18 cellular contexts compared by ENCODE assay signal in the genomic region with DNA sequence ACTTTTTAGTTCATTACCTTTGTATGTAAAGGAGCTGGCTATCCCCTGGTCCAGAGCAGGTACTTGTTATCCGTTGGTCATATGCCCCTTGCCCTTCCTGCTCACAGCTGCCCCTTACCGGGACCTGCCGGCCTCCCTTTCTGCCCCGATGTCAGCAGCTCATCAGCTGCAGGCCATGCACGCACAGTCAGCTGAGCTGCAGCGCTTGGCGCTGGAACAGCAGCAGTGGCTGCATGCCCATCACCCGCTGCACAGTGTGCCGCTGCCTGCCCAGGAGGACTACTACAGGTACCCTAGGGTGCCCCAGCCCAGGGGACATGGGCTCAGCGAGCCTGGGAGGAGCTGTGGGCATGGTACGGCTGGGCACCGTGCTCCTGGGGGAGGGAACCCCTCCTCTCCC. TPM values are rescaled to one million over a fixed set of nuclear protein-coding genes. Genes with fewer than 3 reads are reported as not detected.
DNase-seq lines count a peak whose midpoint lies in the region; ATAC-seq and TF ChIP-seq lines count a peak whose summit lies in the region.
"Had no signal": no experiment of that assay in that cellular context is flagged by ENCODE, and none has a peak within 500 bp of the region (broad histone marks: within the 10 kb centered on the region; RNA-seq: fewer than 3 reads in every experiment).

No MANE protein-coding gene starts in this region.

- peaks cover 17% of the 10 kb centered on the region for H3K4me1 ChIP-seq in HEK293 (ENCODE audit: control insufficient read depth, insufficient read depth, low read length)
- peaks cover 36% of the 10 kb centered on the region for H3K4me1 ChIP-seq in psoas muscle
- H3K4me1 ChIP-seq in BE2C: peaks cover 12% of the 10 kb centered on the region

- POLR2A ChIA-PET in HEK293 (lab: Yijun Ruan, JAX): interaction anchor here (0.7 to 3.0 kb wide), 3 partner anchors 16 to 72 kb away, joined by 3 to 18 read pairs (median 3); no protein-coding TSS in a partner anchor

- H3K4me3 Mint-ChIP-seq in T-helper 2 cell treated with Interferon-gamma antibody and Interleukin-4, amounts not matched to agents 5 μg/mL and 100 μg/mL, for 36 hours: no peak overlapping the region
- H3K4me3 Mint-ChIP-seq: immature natural killer cell had no signal

- H3K36me3 Mint-ChIP-seq in T-helper 2 cell treated with Interferon-gamma antibody and Interleukin-4, amounts not matched to agents 5 μg/mL and 100 μg/mL, for 36 hours (ENCODE audit: low read depth): peaks cover 14% of the 10 kb centered on the region
- H3K36me3 Mint-ChIP-seq: immature natural killer cell had no signal

- peak overlapping the region; percentile 11 for H3K27ac Mint-ChIP-seq in T-helper 2 cell treated with Interferon-gamma antibody and Interleukin-4, amounts not matched to agents 5 μg/mL and 100 μg/mL, for 36 hours

- CTCF ChIA-PET in HEK293 (lab: Yijun Ruan, JAX): interaction anchor here (0.6 to 2.5 kb wide), 4 partner anchors 17 to 172 kb away, joined by 3 to 10 read pairs (median 6); a partner anchor contains a TSS

- ATAC-seq in psoas muscle: no peak
- no peak for ATAC-seq in GM18498 (IDR thresholded peaks at IDR 0.05; ENCODE audit: unreplicated experiment)
- ATAC-seq: upper lobe of right lung had no signal

- peaks cover 16 to 47% of the 10 kb centered on the region in 2 experiments; a peak in 2 of 3 replicates for H3K36me3 ChIP-seq in HEK293 (ENCODE audit: control insufficient read depth in 2 of 2, insufficient read depth in 1 of 2, low read length in 2 of 2)
- H3K36me3 ChIP-seq in psoas muscle (ENCODE audit: insufficient read depth in 1 of 2, low read depth in 1 of 2): peaks cover 0 to 38% of the 10 kb centered on the region in 2 donors
- H3K36me3 ChIP-seq in BE2C: peaks cover 13% of the 10 kb centered on the region

- H3K27me3 ChIP-seq in dorsolateral prefrontal cortex: no peaks in the 10 kb centered on the region
- H3K27me3 ChIP-seq in psoas muscle (ENCODE audit: insufficient read depth in 3 of 3, low read length in 2 of 3): no peaks in the 10 kb centered on the region
- no peaks in the 10 kb centered on the region for H3K27me3 ChIP-seq in BE2C
- H3K27me3 ChIP-seq: SJCRH30, upper lobe of right lung had no signal

- H3K4me1 Mint-ChIP-seq in T-helper 2 cell treated with Interferon-gamma antibody and Interleukin-4, amounts not matched to agents 5 μg/mL and 100 μg/mL, for 36 hours (ENCODE audit: low read depth): peaks cover 40% of the 10 kb centered on the region

- TF ChIP-seq CTCF in HEK293 (tag by site-specific recombination; IDR thresholded peaks at IDR 0.05) (no peak), dorsolateral prefrontal cortex (IDR thresholded peaks at IDR 0.05 in 54 of 56, conservative IDR thresholded peaks at IDR 0.05 in 2 of 56; ENCODE audit: low read depth in 1 of 56, partially characterized antibody in 56 of 56) (no peak), psoas muscle (IDR thresholded peaks at IDR 0.05) (no peak), BE2C (IDR thresholded peaks at IDR 0.05; ENCODE audit: low read depth, low read length) (no peak)

- H3K9me3 Mint-ChIP-seq in T-helper 2 cell treated with Interferon-gamma antibody and Interleukin-4, amounts not matched to agents 5 μg/mL and 100 μg/mL, for 36 hours: no peaks in the 10 kb centered on the region
- H3K9me3 Mint-ChIP-seq: immature natural killer cell had no signal

- H3K27me3 Mint-ChIP-seq in T-helper 2 cell treated with Interferon-gamma antibody and Interleukin-4, amounts not matched to agents 5 μg/mL and 100 μg/mL, for 36 hours (ENCODE audit: low read depth): no peaks in the 10 kb centered on the region

- H3K4me3 ChIP-seq in HEK293 (ENCODE audit: low read depth, low read length) (no peak overlapping the region), dorsolateral prefrontal cortex (peak overlapping the region in 1 of 59 donors; percentile 24), psoas muscle (no peak overlapping the region), BE2C (ENCODE audit: low read depth, low read length) (no peak overlapping the region)
- H3K4me3 ChIP-seq: SJCRH30, upper lobe of right lung had no signal

- H3K9me3 ChIP-seq in HEK293 (ENCODE audit: control insufficient read depth, insufficient read depth, low read depth, low read length): no peaks in the 10 kb centered on the region
- H3K9me3 ChIP-seq in psoas muscle: no peaks in the 10 kb centered on the region
- no peaks in the 10 kb centered on the region for H3K9me3 ChIP-seq in BE2C
- H3K9me3 ChIP-seq: SJCRH30, upper lobe of right lung had no signal

- 80 to 87% (median 82%) methylated on average over 12 of the region's 12 CpGs for WGBS in psoas muscle, 3 donors

- DNase-seq in T-helper 2 cell treated with Interferon-gamma antibody and Interleukin-4, amounts not matched to agents 5 μg/mL and 100 μg/mL, for 36 hours (ENCODE audit: low spot score): no peak
- DNase-seq in T-helper 2 cell (no peak), dorsolateral prefrontal cortex (no peak), psoas muscle (peak; percentile 18 to 61), BE2C (no peak), medulla oblongata (ENCODE audit: extremely low spot score) (no peak)
- DNase-seq: activated gamma-delta T cell, caudate nucleus, GF-D8, immature natural killer cell, IMR-90, SJCRH30, upper lobe of right lung had no signal

- intact Hi-C loops in dorsolateral prefrontal cortex (cut with DNase I) (loop anchor here in 1 of 2 donors (5.0 to 10.0 kb wide), 3 partner anchors 151 to 704 kb away; a partner anchor contains a TSS), psoas muscle (cut with DNase I) (no loop called here)

- H3K27ac ChIP-seq in HEK293 (ENCODE audit: extremely low read depth, low read depth, low read length) (no peak overlapping the region), dorsolateral prefrontal cortex (peak overlapping the region in 50 of 59 donors; percentile 3 to 100 (median 70)), psoas muscle (no peak overlapping the region)
- H3K27ac ChIP-seq: SJCRH30, upper lobe of right lung had no signal

TF ChIP-seq in HEK293, 187 proteins besides CTCF, POLR2A, EP300 and RAD21:
- TF ChIP-seq ZBTB17 (tag by site-specific recombination; IDR thresholded peaks at IDR 0.05) (no peak), ZNF600 (tag by site-specific recombination; IDR thresholded peaks at IDR 0.05) (peak; percentile 41; the same call in 1 of the 2 replicates)
- TF ChIP-seq, protein P1, sequence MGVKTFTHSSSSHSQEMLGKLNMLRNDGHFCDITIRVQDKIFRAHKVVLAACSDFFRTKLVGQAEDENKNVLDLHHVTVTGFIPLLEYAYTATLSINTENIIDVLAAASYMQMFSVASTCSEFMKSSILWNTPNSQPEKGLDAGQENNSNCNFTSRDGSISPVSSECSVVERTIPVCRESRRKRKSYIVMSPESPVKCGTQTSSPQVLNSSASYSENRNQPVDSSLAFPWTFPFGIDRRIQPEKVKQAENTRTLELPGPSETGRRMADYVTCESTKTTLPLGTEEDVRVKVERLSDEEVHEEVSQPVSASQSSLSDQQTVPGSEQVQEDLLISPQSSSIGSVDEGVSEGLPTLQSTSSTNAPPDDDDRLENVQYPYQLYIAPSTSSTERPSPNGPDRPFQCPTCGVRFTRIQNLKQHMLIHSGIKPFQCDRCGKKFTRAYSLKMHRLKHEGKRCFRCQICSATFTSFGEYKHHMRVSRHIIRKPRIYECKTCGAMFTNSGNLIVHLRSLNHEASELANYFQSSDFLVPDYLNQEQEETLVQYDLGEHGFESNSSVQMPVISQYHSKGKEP (tag by site-specific recombination; IDR thresholded peaks at IDR 0.05): peak; percentile 77

RNA-seq across cellular contexts. Expression of a gene that starts 2.3 kb away (rescaled TPM):
- total RNA-seq in dorsolateral prefrontal cortex (not detected), psoas muscle (not detected)
- polyA plus RNA-seq in psoas muscle: not detected
- not detected for polyA plus RNA-seq in BE2C (2012; ENCODE audit: insufficient read depth, insufficient read length, low read depth)
- total RNA-seq: A172, endothelial cell of umbilical vein, IMR-90, mucosa of gallbladder, SJCRH30, upper lobe of right lung had no signal
- polyA plus RNA-seq: endothelial cell of umbilical vein, immature natural killer cell, IMR-90 had no signal

RNA-seq across cellular contexts. Expression of a gene that starts 2.6 kb away (rescaled TPM):
- total RNA-seq in dorsolateral prefrontal cortex: 100 to 1,000 TPM; 102 to 287 (median 162) TPM
- total RNA-seq in psoas muscle: 100 to 1,000 TPM in 2 of 4 donors, 10 to 100 TPM in 2; 80.4 to 110 (median 95.6) TPM
- 100 to 1,000 TPM; 223 to 269 (median 247) TPM for polyA plus RNA-seq in psoas muscle
- polyA plus RNA-seq in BE2C (2012; ENCODE audit: insufficient read depth, insufficient read length, low read depth): 616 TPM
- total RNA-seq: A172 had no signal

RNA-seq across cellular contexts. Expression of a gene that starts 9.9 kb away (rescaled TPM):
- total RNA-seq in dorsolateral prefrontal cortex (10 to 100 TPM in 52 of 120 experiments, 1 to 10 TPM in 68; 2.6 to 25.6 (median 9.2) TPM), psoas muscle (1 to 10 TPM; 3.6 to 7.6 (median 4.6) TPM)
- polyA plus RNA-seq in psoas muscle: 1 to 10 TPM; 1.3 to 2.6 (median 2.1) TPM
- not detected for polyA plus RNA-seq in BE2C (2012; ENCODE audit: insufficient read depth, insufficient read length, low read depth)

RNA-seq across cellular contexts. Expression of a gene that starts 13.5 kb away (rescaled TPM):
- total RNA-seq in dorsolateral prefrontal cortex (100 to 1,000 TPM; 147 to 334 (median 199) TPM), psoas muscle (10 to 100 TPM; 43.3 to 55.8 (median 50.9) TPM)
- 10 to 100 TPM; 24.9 to 46.0 (median 33.7) TPM for polyA plus RNA-seq in psoas muscle
- polyA plus RNA-seq in BE2C (2012; ENCODE audit: insufficient read depth, insufficient read length, low read depth): 276 TPM

RNA-seq across cellular contexts. Expression of a gene that starts 26.9 kb away (rescaled TPM):
- total RNA-seq in dorsolateral prefrontal cortex: 1,000 to 10,000 TPM in 14 of 120 experiments, 100 to 1,000 TPM in 106; 270 to 1,166 (median 848) TPM
- total RNA-seq in psoas muscle: 1 to 10 TPM; 2.0 to 4.6 (median 2.3) TPM
- polyA plus RNA-seq in psoas muscle: 1 to 10 TPM; 1.4 to 2.0 (median 1.8) TPM
- polyA plus RNA-seq in BE2C (2012; ENCODE audit: insufficient read depth, insufficient read length, low read depth): 443 TPM

Comparison
In these comparisons a context has a peak if more than half of its experiments do, and no peak if none do; other contexts are left out.
1. DNase-seq: peak in psoas muscle (2 of 2); none in T-helper 2 cell treated with Interferon-gamma antibody and Interleukin-4, amounts not matched to agents 5 μg/mL and 100 μg/mL, for 36 hours (single experiment), T-helper 2 cell (0 of 5), dorsolateral prefrontal cortex (0 of 10), BE2C (single experiment) and medulla oblongata (single experiment).
2. H3K27ac ChIP-seq: peak in dorsolateral prefrontal cortex (50 of 59); none in HEK293 (single experiment) and psoas muscle (single experiment).